In the genomic region with DNA sequence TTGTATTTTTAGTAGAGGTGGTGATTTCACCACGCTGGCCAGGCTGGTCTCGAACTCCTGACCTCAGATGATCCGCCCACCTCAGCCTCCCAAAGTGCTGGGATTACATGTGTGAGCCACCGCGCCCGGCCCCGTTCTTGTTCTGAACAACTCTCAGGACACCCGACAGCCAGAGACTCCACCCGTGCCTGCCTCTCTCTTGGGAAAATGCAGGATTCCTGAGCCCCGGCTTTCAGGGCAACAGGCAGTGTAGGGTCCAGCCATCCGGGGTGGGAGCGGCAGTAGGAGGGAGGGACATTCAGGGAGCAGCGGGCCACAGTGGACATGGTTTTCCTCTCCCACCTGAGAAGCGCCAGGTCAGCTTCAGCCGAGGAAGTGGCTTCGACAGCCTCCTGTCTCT, we compare ENCODE assay signal across 23 cellular contexts. TPM values are rescaled to one million over a fixed set of nuclear protein-coding genes. Genes with fewer than 3 reads are reported as not detected.
DNase-seq lines count a peak whose midpoint lies in the region; ATAC-seq and TF ChIP-seq lines count a peak whose summit lies in the region.
"Had no signal": no experiment of that assay in that cellular context is flagged by ENCODE, and none has a peak within 500 bp of the region (broad histone marks: within the 10 kb centered on the region; RNA-seq: fewer than 3 reads in every experiment).

No MANE protein-coding gene starts in this region.

- no peaks in the 10 kb centered on the region for H3K36me3 ChIP-seq in ascending aorta
- H3K36me3 ChIP-seq in gastroesophageal sphincter = peaks cover 0 to 6% of the 10 kb centered on the region in 2 donors
- H3K36me3 ChIP-seq in stomach smooth muscle (ENCODE audit: control insufficient read depth in 2 of 2, insufficient read depth in 2 of 2, low read length in 2 of 2) = peaks cover 3 to 7% of the 10 kb centered on the region in 2 donors
- no peaks in the 10 kb centered on the region for H3K36me3 ChIP-seq in CD4-positive, alpha-beta memory T cell (ENCODE audit: insufficient read depth, low read length)
- H3K36me3 ChIP-seq: Peyer's patch had no signal

- TF ChIP-seq POLR2A in gastroesophageal sphincter (IDR thresholded peaks at IDR 0.05) = no peak

- no peak overlapping the region for H3K27ac Mint-ChIP-seq in CD4-positive, alpha-beta memory T cell

- H3K4me3 Mint-ChIP-seq in CD4-positive, alpha-beta memory T cell = no peak overlapping the region
- H3K4me3 Mint-ChIP-seq: CD4-positive, CD25-positive, alpha-beta regulatory T cell; IgD-negative memory B cell had no signal

- TF ChIP-seq CTCF in ascending aorta (IDR thresholded peaks at IDR 0.05) (no peak), gastroesophageal sphincter (IDR thresholded peaks at IDR 0.05) (no peak)

- H3K4me1 ChIP-seq in ascending aorta (peaks cover 5 to 22% of the 10 kb centered on the region in 2 donors), gastroesophageal sphincter (peaks cover 0 to 63% (median 9%) of the 10 kb centered on the region in 3 donors), stomach smooth muscle (ENCODE audit: control insufficient read depth, insufficient read depth, low read length) (peaks cover 45% of the 10 kb centered on the region)
- no peaks in the 10 kb centered on the region for H3K4me1 ChIP-seq in CD4-positive, alpha-beta memory T cell (ENCODE audit: insufficient read depth, low read length)
- H3K4me1 ChIP-seq: Peyer's patch, SJCRH30 had no signal

- no peaks in the 10 kb centered on the region for H3K36me3 Mint-ChIP-seq in CD4-positive, alpha-beta memory T cell
- H3K36me3 Mint-ChIP-seq: CD4-positive, CD25-positive, alpha-beta regulatory T cell; IgD-negative memory B cell had no signal

- no peaks in the 10 kb centered on the region for H3K9me3 Mint-ChIP-seq in CD4-positive, alpha-beta memory T cell
- H3K9me3 Mint-ChIP-seq: IgD-negative memory B cell had no signal

- 76 to 100% methylated on average over 2 of the region's 16 CpGs for WGBS in gastroesophageal sphincter (ENCODE audit: low coverage in 1 of 2), 2 donors

- H3K4me1 Mint-ChIP-seq in CD4-positive, alpha-beta memory T cell = no peaks in the 10 kb centered on the region
- H3K4me1 Mint-ChIP-seq: CD4-positive, CD25-positive, alpha-beta regulatory T cell; IgD-negative memory B cell had no signal

- no peak overlapping the region for H3K9ac ChIP-seq in stomach smooth muscle (ENCODE audit: low read length in 2 of 2)

- TF ChIP-seq EP300 in gastroesophageal sphincter (IDR thresholded peaks at IDR 0.05) = no peak

- POLR2A ChIA-PET in CD4-positive, alpha-beta memory T cell (lab: Charles Lee; ENCODE audit: partially characterized antibody) = no interaction called here

- DNase-seq in ascending aorta (ENCODE audit: low spot score in 2 of 2) = no peak
- DNase-seq in CD4-positive, alpha-beta memory T cell = no peak
- DNase-seq in Ammon's horn (ENCODE audit: low spot score) = no peak
- no peak for DNase-seq in T1000 (lab: John Stamatoyannopoulos, UW)
- DNase-seq: Caco-2; CD4-positive, CD25-positive, alpha-beta regulatory T cell; DMS 273 treated with DMSO at 0.1 percent for 48 hours; DMS79 treated with DMSO at 0.1 percent for 48 hours; MV-4-11; NCI-H1105 treated with DMSO at 0.1 percent for 48 hours; NCI-H2029 treated with DMSO at 0.1 percent for 48 hours; NCI-H2171; NCI-H526; Peyer's patch; SJCRH30 had no signal

- peak overlapping the region; percentile 68 to 91 for H3K27ac ChIP-seq in ascending aorta
- H3K27ac ChIP-seq in gastroesophageal sphincter = peak overlapping the region in 3 of 4 donors; percentile 80 to 98 (median 90)
- H3K27ac ChIP-seq in stomach smooth muscle (ENCODE audit: low read length) = peak overlapping the region; percentile 76
- H3K27ac ChIP-seq in CD4-positive, alpha-beta memory T cell (ENCODE audit: low read depth, low read length) = no peak overlapping the region
- H3K27ac ChIP-seq: Peyer's patch, SJCRH30 had no signal

- intact Hi-C loops in ascending aorta (cut with DNase I) = no loop called here
- intact Hi-C loops in CD4-positive, alpha-beta memory T cell (cut with micrococcal nuclease) = no loop called here

- H3K27me3 ChIP-seq in ascending aorta = no peaks in the 10 kb centered on the region
- no peaks in the 10 kb centered on the region for H3K27me3 ChIP-seq in gastroesophageal sphincter
- H3K27me3 ChIP-seq in stomach smooth muscle (ENCODE audit: control insufficient read depth in 1 of 2, insufficient read depth in 2 of 2, low read length in 2 of 2) = no peaks in the 10 kb centered on the region
- no peaks in the 10 kb centered on the region for H3K27me3 ChIP-seq in CD4-positive, alpha-beta memory T cell (ENCODE audit: insufficient read depth, low read length)
- H3K27me3 ChIP-seq: Peyer's patch, SJCRH30 had no signal

- CTCF ChIA-PET in CD4-positive, alpha-beta memory T cell (lab: Charles Lee; ENCODE audit: partially characterized antibody) = no interaction called here

- no peak for ATAC-seq in gastroesophageal sphincter
- no peak for ATAC-seq in HG03457 (IDR thresholded peaks at IDR 0.05; ENCODE audit: unreplicated experiment)
- ATAC-seq: HCT116 had no signal

- H3K9me3 ChIP-seq in ascending aorta (no peaks in the 10 kb centered on the region), gastroesophageal sphincter (no peaks in the 10 kb centered on the region), stomach smooth muscle (ENCODE audit: control insufficient read depth in 2 of 2, low read length in 2 of 2) (no peaks in the 10 kb centered on the region)
- no peaks in the 10 kb centered on the region for H3K9me3 ChIP-seq in CD4-positive, alpha-beta memory T cell (ENCODE audit: control insufficient read depth in 1 of 2, low read length in 2 of 2)
- H3K9me3 ChIP-seq: Caco-2, Peyer's patch, SJCRH30 had no signal

- peaks cover 0 to 5% of the 10 kb centered on the region in 2 donors for H3K27me3 Mint-ChIP-seq in CD4-positive, alpha-beta memory T cell
- H3K27me3 Mint-ChIP-seq: CD4-positive, CD25-positive, alpha-beta regulatory T cell had no signal

- H3K4me3 ChIP-seq in ascending aorta (no peak overlapping the region), gastroesophageal sphincter (no peak overlapping the region), stomach smooth muscle (ENCODE audit: low read length in 2 of 2) (no peak overlapping the region)
- H3K4me3 ChIP-seq in CD4-positive, alpha-beta memory T cell (ENCODE audit: low read length in 2 of 2) = no peak overlapping the region
- H3K4me3 ChIP-seq: Peyer's patch, SJCRH30 had no signal

RNA-seq across cellular contexts. Expression of a gene that starts 34.4 kb away (rescaled TPM):
- total RNA-seq in ascending aorta (34.7 TPM), gastroesophageal sphincter (100 to 1,000 TPM; 105 to 231 (median 127) TPM)
- under 1 TPM; 0.64 to 0.90 TPM for total RNA-seq in CD4-positive, alpha-beta memory T cell
- polyA plus RNA-seq in CD4-positive, alpha-beta memory T cell = not detected
- total RNA-seq: OCI-LY7 had no signal
- polyA plus RNA-seq: CD4-positive, CD25-positive, alpha-beta regulatory T cell; IgD-negative memory B cell had no signal

RNA-seq across cellular contexts. Expression of a gene that starts 59.0 kb away (rescaled TPM):
- total RNA-seq in ascending aorta (7.5 TPM), gastroesophageal sphincter (10 to 100 TPM in 3 of 4 donors, 1 to 10 TPM in 1; 9.6 to 21.1 (median 15.5) TPM)
- not detected for total RNA-seq in CD4-positive, alpha-beta memory T cell
- polyA plus RNA-seq in CD4-positive, alpha-beta memory T cell = not detected
- total RNA-seq: CD4-positive, CD25-positive, alpha-beta regulatory T cell; M059J; OCI-LY7 had no signal
- polyA plus RNA-seq: BJ; CD4-positive, CD25-positive, alpha-beta regulatory T cell; IgD-negative memory B cell had no signal

Comparison
In these comparisons a context has a peak if more than half of its experiments do, and no peak if none do; other contexts are left out.
1. RNA of a gene that starts 34.4 kb away (total RNA-seq): 105 to 231 TPM in gastroesophageal sphincter and 34.7 TPM in ascending aorta (single experiment); 0.64 to 0.90 TPM in CD4-positive, alpha-beta memory T cell; every median in the first group is over 10 times any median in the second.